In genomic region chr5:96023518-96023917, GRCh38 we compare ENCODE assay signal across 1 cellular context.
TF ChIP-seq lines count a peak whose summit lies in the region.

No MANE protein-coding gene starts in this region.

TF ChIP-seq in GM23338, 12 proteins besides CTCF, POLR2A, EP300 and RAD21 (continued from another document):
- TF ChIP-seq ZNF462 (CRISPR knock-in tag; IDR thresholded peaks at IDR 0.05), result no peak
